Comparison of ENCODE assay signal across 10 cellular contexts in the genomic region with DNA sequence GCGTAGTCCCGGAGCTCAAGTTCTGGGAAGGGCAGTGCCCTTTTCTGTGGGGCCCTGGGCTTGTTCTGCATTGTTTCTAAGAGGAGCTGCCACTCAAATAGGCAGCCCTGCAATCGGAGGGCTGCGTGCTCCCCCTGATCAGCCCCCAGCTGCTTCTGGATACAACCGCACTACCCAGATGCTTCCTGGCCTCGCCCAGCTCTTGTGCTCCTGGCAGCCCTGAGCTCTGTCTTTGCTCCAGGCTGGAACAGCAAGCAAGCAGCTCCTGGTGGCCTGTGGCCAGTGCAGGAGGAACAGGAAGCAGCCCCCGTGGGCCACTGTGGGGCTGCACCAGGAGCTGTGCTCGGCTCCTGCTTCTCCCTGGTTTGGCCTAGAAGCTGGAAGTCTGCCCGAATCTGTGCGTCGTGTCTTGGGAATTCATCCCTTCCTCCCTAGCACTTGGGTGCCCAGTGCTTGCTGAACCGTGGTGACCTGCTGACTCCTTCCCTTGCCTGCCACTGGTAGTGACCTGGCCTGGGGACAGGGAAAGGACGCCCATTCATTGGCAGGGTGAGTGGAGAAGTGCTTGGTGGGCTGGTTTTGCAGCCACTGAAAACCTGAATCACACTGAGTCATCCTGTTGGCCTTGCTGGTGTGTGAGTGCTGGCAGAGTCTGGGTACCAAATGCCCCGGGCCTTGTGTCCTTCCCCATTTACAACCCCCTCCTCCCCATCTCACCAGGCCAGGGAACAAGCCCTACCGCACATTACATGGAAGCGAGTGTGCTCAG. TPM values are rescaled to one million over a fixed set of nuclear protein-coding genes. Genes with fewer than 3 reads are reported as not detected.
DNase-seq lines count a peak whose midpoint lies in the region; ATAC-seq and TF ChIP-seq lines count a peak whose summit lies in the region.
"Had no signal": no experiment of that assay in that cellular context is flagged by ENCODE, and none has a peak within 500 bp of the region (broad histone marks: within the 10 kb centered on the region; RNA-seq: fewer than 3 reads in every experiment).

No MANE protein-coding gene starts in this region.

- H3K36me3 Mint-ChIP-seq in CD14-positive monocyte = peaks cover 0 to 3% of the 10 kb centered on the region in 2 donors
- no peaks in the 10 kb centered on the region for H3K36me3 Mint-ChIP-seq in mesothelial cell of epicardium

- H3K36me3 ChIP-seq in fibroblast of lung (ENCODE audit: control insufficient read depth, insufficient read depth, low read length) (no peaks in the 10 kb centered on the region), A673 (ENCODE audit: insufficient read depth, low read length, poor library complexity, severe bottlenecking) (no peaks in the 10 kb centered on the region)

- H3K4me3 Mint-ChIP-seq in CD14-positive monocyte (peak overlapping the region in 1 of 2 donors; percentile 43), mesothelial cell of epicardium (no peak overlapping the region)
- H3K4me3 Mint-ChIP-seq: activated T-cell treated with anti-CD3 and anti-CD28 coated beads, Interleukin-2, amount 50 U/mL, for 4 hours had no signal

- no peaks in the 10 kb centered on the region for H4K20me1 ChIP-seq in fibroblast of lung (ENCODE audit: control insufficient read depth, extremely low read depth, insufficient read depth, low read length)

- H3K27ac Mint-ChIP-seq in CD14-positive monocyte (peak overlapping the region in 5 of 7 donors; percentile 17 to 72 (median 36)), mesothelial cell of epicardium (no peak overlapping the region)

- H2AFZ ChIP-seq in fibroblast of lung (ENCODE audit: low read length) = no peak overlapping the region

- H3K27me3 Mint-ChIP-seq in CD14-positive monocyte (ENCODE audit: low read depth in 3 of 3) (peaks cover 2 to 12% (median 8%) of the 10 kb centered on the region in 3 donors), mesothelial cell of epicardium (ENCODE audit: low read depth) (no peaks in the 10 kb centered on the region)

- intact Hi-C loops in CD14-positive monocyte (cut with micrococcal nuclease) = no loop called here
- intact Hi-C loops in A673 (cut with micrococcal nuclease; ENCODE audit: unreplicated experiment) = no loop called here

- H3K4me1 ChIP-seq in fibroblast of lung (ENCODE audit: control insufficient read depth, extremely low read depth, insufficient read depth, low read length) (peaks cover 25% of the 10 kb centered on the region), A673 (ENCODE audit: insufficient read depth, low read length, poor library complexity, severe bottlenecking) (no peaks in the 10 kb centered on the region)

- H3K4me3 ChIP-seq in fibroblast of lung (replicated peaks in 1 of 4; ENCODE audit: control extremely low read depth in 1 of 4, insufficient read depth in 1 of 4, low read depth in 3 of 4, low read length in 4 of 4) (no peak overlapping the region), A673 (ENCODE audit: low read depth, low read length, poor library complexity, severe bottlenecking) (no peak overlapping the region)
- H3K4me3 ChIP-seq: GM12878 had no signal

- H3K27me3 ChIP-seq in fibroblast of lung (ENCODE audit: control insufficient read depth, insufficient read depth, low read length) (no peaks in the 10 kb centered on the region), A673 (replicated peaks; ENCODE audit: insufficient read depth, low read depth, low read length, poor library complexity) (no peaks in the 10 kb centered on the region)

- DNase-seq in CD14-positive monocyte (ENCODE audit: low spot score) = peak; percentile 82
- peak; percentile 1 for DNase-seq in NCI-H69 (lab: John Stamatoyannopoulos, UW)
- peak; percentile 77 to 79 for DNase-seq in fibroblast of lung (ENCODE audit: low read depth in 2 of 2)
- DNase-seq in occipital lobe (lab: John Stamatoyannopoulos, UW) = peak; percentile 33
- DNase-seq in SKM-1 (lab: John Stamatoyannopoulos, UW; ENCODE audit: unreplicated experiment) = no peak
- DNase-seq in A673 (ENCODE audit: low spot score) = no peak
- no peak for DNase-seq in mesothelial cell of epicardium (ENCODE audit: low spot score in 2 of 2, unreplicated experiment in 2 of 2)
- DNase-seq: activated T-cell treated with anti-CD3 and anti-CD28 coated beads, Interleukin-2, amount 50 U/mL, for 4 hours had no signal

- H3K4me2 ChIP-seq in fibroblast of lung (ENCODE audit: extremely low read depth, insufficient read depth, low read length) = peak overlapping the region; percentile 2

- no TSS peak for BruUV-seq in A673 (replicated peaks; lab: Mats Ljungman, UMichigan)

- TF ChIP-seq CTCF in CD14-positive monocyte (IDR thresholded peaks at IDR 0.05) (no peak), fibroblast of lung (conservative IDR thresholded peaks at IDR 0.05 in 1 of 2, IDR thresholded peaks at IDR 0.05 in 1 of 2; ENCODE audit: low read depth in 1 of 2, low read length in 2 of 2) (no peak), A673 (conservative IDR thresholded peaks at IDR 0.05; ENCODE audit: low read depth, low read length) (no peak), mesothelial cell of epicardium (IDR thresholded peaks at IDR 0.05; ENCODE audit: unreplicated experiment) (no peak)

- H3K27ac ChIP-seq in fibroblast of lung (ENCODE audit: insufficient read depth, low read length) (peak overlapping the region; percentile 76), A673 (ENCODE audit: low read depth, low read length, poor library complexity, severe bottlenecking) (no peak overlapping the region)

- POLR2A ChIA-PET in A673 (lab: Charles Lee; ENCODE audit: low non-redundant PET) = interaction anchor here (0.6 kb wide), 1 partner anchor 12 kb away, joined by 4 read pairs; no protein-coding TSS in a partner anchor

- CTCF ChIA-PET in A673 (lab: Charles Lee) = no interaction called here

- H3K9me3 ChIP-seq in fibroblast of lung (ENCODE audit: control insufficient read depth, insufficient read depth, low read depth, low read length) = no peaks in the 10 kb centered on the region
- H3K9me3 ChIP-seq in A673 (ENCODE audit: low read depth, low read length, poor library complexity, severe bottlenecking) = no peaks in the 10 kb centered on the region

- H3K79me2 ChIP-seq in fibroblast of lung (ENCODE audit: control insufficient read depth, insufficient read depth, low read length) = no peaks in the 10 kb centered on the region

- H3K4me1 Mint-ChIP-seq in CD14-positive monocyte (peaks cover 34% of the 10 kb centered on the region), mesothelial cell of epicardium (no peaks in the 10 kb centered on the region)

- no peak overlapping the region for H3K9ac ChIP-seq in fibroblast of lung (ENCODE audit: insufficient read depth, low read length)

- no peaks in the 10 kb centered on the region for H3K9me3 Mint-ChIP-seq in CD14-positive monocyte
- H3K9me3 Mint-ChIP-seq in mesothelial cell of epicardium = no peaks in the 10 kb centered on the region
- H3K9me3 Mint-ChIP-seq: activated T-cell treated with anti-CD3 and anti-CD28 coated beads, Interleukin-2, amount 50 U/mL, for 4 hours had no signal

- no peak for ATAC-seq in GM19397 (IDR thresholded peaks at IDR 0.05; ENCODE audit: unreplicated experiment)
- ATAC-seq: activated T-cell treated with anti-CD3 and anti-CD28 coated beads, Interleukin-2, amount 50 U/mL, for 4 hours; GM12878 had no signal

RNA-seq across cellular contexts. Expression of a gene that starts 27.3 kb away (rescaled TPM):
- not detected for polyA plus RNA-seq in CD14-positive monocyte
- under 0.01 TPM in 1 of 2 replicates, not detected in the other for total RNA-seq in fibroblast of lung
- not detected in 2 replicates for polyA plus RNA-seq in fibroblast of lung
- polyA plus RNA-seq in fibroblast of lung (2012) = not detected in 2 replicates
- not detected in 2 replicates for polyA minus RNA-seq in fibroblast of lung (ENCODE audit: low replicate concordance)
- total RNA-seq in occipital lobe = 0.31 TPM
- total RNA-seq in A673 (2021) = not detected in 2 replicates
- not detected in 3 replicates for total RNA-seq in mesothelial cell of epicardium
- total RNA-seq: activated T-cell treated with anti-CD3 and anti-CD28 coated beads, Interleukin-2, amount 50 U/mL, for 4 hours; GM12878 had no signal
- polyA plus RNA-seq: GM12878 had no signal

RNA-seq across cellular contexts. Expression of a gene that starts 49.1 kb away (rescaled TPM):
- 1 to 10 TPM; 1.8 to 2.7 TPM for polyA plus RNA-seq in CD14-positive monocyte
- 149 and 205 TPM in 2 replicates for total RNA-seq in fibroblast of lung
- 87.8 and 97.4 TPM in 2 replicates for polyA plus RNA-seq in fibroblast of lung
- 48.3 and 50.4 TPM in 2 replicates for polyA plus RNA-seq in fibroblast of lung (2012)
- polyA minus RNA-seq in fibroblast of lung (ENCODE audit: low replicate concordance) = 35.1 and 63.6 TPM in 2 replicates
- total RNA-seq in occipital lobe = 26.7 TPM
- 35.2 and 38.5 TPM in 2 replicates for total RNA-seq in A673 (2021)
- 34.9 to 36.6 TPM (median 36.1 TPM) in 3 replicates for total RNA-seq in mesothelial cell of epicardium

Comparison
In these comparisons a context has a peak if more than half of its experiments do, and no peak if none do; other contexts are left out.
1. DNase-seq: peak in CD14-positive monocyte (single experiment), NCI-H69 (single experiment), fibroblast of lung (2 of 2) and occipital lobe (single experiment); none in SKM-1 (single experiment), A673 (single experiment) and mesothelial cell of epicardium (0 of 2).